25 cellular contexts compared by ENCODE assay signal in genomic region chr3:14552041-14552648, GRCh38. TPM values are rescaled to one million over a fixed set of nuclear protein-coding genes. Genes with fewer than 3 reads are reported as not detected.
"Had no signal": no experiment of that assay in that cellular context is flagged by ENCODE, and none has a peak within 500 bp of the region (broad histone marks: within the 10 kb centered on the region; RNA-seq: fewer than 3 reads in every experiment).

No MANE protein-coding gene starts in this region.

- H3K36me3 ChIP-seq: brain microvascular endothelial cell, esophagus squamous epithelium, gastrocnemius medialis, neural progenitor cell, vagina, WERI-Rb-1 had no signal

- H3K9ac ChIP-seq: neural progenitor cell had no signal

- H3K4me3 Mint-ChIP-seq: activated CD8-positive, alpha-beta T cell treated with anti-CD3 and anti-CD28 coated beads, Interleukin-2, amount 10 ng/mL, durations not matched to agents 7 days and 5 days; activated naive CD8-positive, alpha-beta T cell treated with anti-CD3 and anti-CD28 coated beads, Interleukin-2, amount 50 U/mL, for 24 hours; activated T-helper 1 cell treated with anti-CD3 and anti-CD28 coated beads, Interleukin-12 subunit alpha, Interleukin-12 subunit beta, Interleukin-2, Interleukin-4 antibody, amounts not matched to agents 30 ng/mL and 10 ng/mL and 1 ng/mL, durations not matched to agents 14 hours and 24 hours and 36 hours; effector memory CD8-positive, alpha-beta T cell; naive thymus-derived CD4-positive, alpha-beta T cell; neural progenitor cell; type B pancreatic cell had no signal

- H3K9me3 ChIP-seq: esophagus squamous epithelium, gastrocnemius medialis, testis, vagina had no signal

- H3K4me3 ChIP-seq: dorsolateral prefrontal cortex, esophagus squamous epithelium, gastrocnemius medialis, neural progenitor cell, testis, vagina had no signal

- H3K27me3 ChIP-seq: gastrocnemius medialis, testis, vagina had no signal

- H3K4me2 ChIP-seq: neural progenitor cell had no signal

- H3K27ac Mint-ChIP-seq: activated CD8-positive, alpha-beta T cell treated with anti-CD3 and anti-CD28 coated beads, Interleukin-2, amount 10 ng/mL, durations not matched to agents 7 days and 5 days; activated naive CD8-positive, alpha-beta T cell treated with anti-CD3 and anti-CD28 coated beads, Interleukin-2, amount 50 U/mL, for 24 hours; activated T-helper 1 cell treated with anti-CD3 and anti-CD28 coated beads, Interleukin-12 subunit alpha, Interleukin-12 subunit beta, Interleukin-2, Interleukin-4 antibody, amounts not matched to agents 30 ng/mL and 10 ng/mL and 1 ng/mL, durations not matched to agents 14 hours and 24 hours and 36 hours; effector memory CD8-positive, alpha-beta T cell; naive thymus-derived CD4-positive, alpha-beta T cell; type B pancreatic cell had no signal

- H3K9me3 Mint-ChIP-seq: activated naive CD8-positive, alpha-beta T cell treated with anti-CD3 and anti-CD28 coated beads, Interleukin-2, amount 50 U/mL, for 24 hours; activated T-helper 1 cell treated with anti-CD3 and anti-CD28 coated beads, Interleukin-12 subunit alpha, Interleukin-12 subunit beta, Interleukin-2, Interleukin-4 antibody, amounts not matched to agents 30 ng/mL and 10 ng/mL and 1 ng/mL, durations not matched to agents 14 hours and 24 hours and 36 hours; effector memory CD8-positive, alpha-beta T cell; naive thymus-derived CD4-positive, alpha-beta T cell; neural progenitor cell; type B pancreatic cell had no signal

- H3K4me1 ChIP-seq: neural progenitor cell, testis had no signal

- H3K36me3 Mint-ChIP-seq: neural progenitor cell, type B pancreatic cell had no signal

- DNase-seq: activated CD4-positive, alpha-beta T cell treated with anti-CD3 and anti-CD28 coated beads, Interleukin-2, amount 50 U/mL, for 1 hour; activated CD4-positive, CD25-positive, alpha-beta regulatory T cell treated with anti-CD3 and anti-CD28 coated beads, Interleukin-2, amount 50 U/mL, for 72 hours; activated CD8-positive, alpha-beta T cell treated with anti-CD3 and anti-CD28 coated beads, Interleukin-2, amount 10 ng/mL, durations not matched to agents 7 days and 5 days; activated gamma-delta T cell; activated naive CD4-positive, alpha-beta T cell treated with anti-CD3 and anti-CD28 coated beads, Interleukin-2, amount 50 U/mL, for 16 hours; activated naive CD8-positive, alpha-beta T cell treated with anti-CD3 and anti-CD28 coated beads, Interleukin-2, amount 50 U/mL, for 24 hours; anterior cingulate cortex; brain microvascular endothelial cell; central memory CD4-positive, alpha-beta T cell; dorsolateral prefrontal cortex; effector memory CD8-positive, alpha-beta T cell; esophagus squamous epithelium; gastrocnemius medialis; hypothalamus; naive thymus-derived CD4-positive, alpha-beta T cell; stimulated activated CD4-positive, alpha-beta T cell treated with anti-CD3 and anti-CD28 coated beads, Interleukin-4, amount 100 ng/mL, for 1 hour; stimulated activated naive CD4-positive, alpha-beta T cell; testis; WERI-Rb-1 had no signal

- H3K27ac ChIP-seq: brain microvascular endothelial cell, esophagus squamous epithelium, gastrocnemius medialis, neural progenitor cell, testis, vagina, WERI-Rb-1 had no signal

- H2AFZ ChIP-seq: neural progenitor cell had no signal

RNA-seq across cellular contexts. Expression of gene GRIP2, which starts 12.0 kb away (rescaled TPM):
- total RNA-seq: activated CD8-positive, alpha-beta T cell treated with anti-CD3 and anti-CD28 coated beads, Interleukin-2, amount 10 ng/mL, durations not matched to agents 7 days and 5 days; activated T-helper 1 cell treated with anti-CD3 and anti-CD28 coated beads, Interleukin-12 subunit alpha, Interleukin-12 subunit beta, Interleukin-2, Interleukin-4 antibody, amounts not matched to agents 30 ng/mL and 10 ng/mL and 1 ng/mL, durations not matched to agents 14 hours and 24 hours and 36 hours; lung microvascular endothelial cell; naive thymus-derived CD4-positive, alpha-beta T cell; T-helper 2 cell treated with Interferon-gamma antibody and Interleukin-4, amounts not matched to agents 100 ng/mL and 5 ng/mL, for 36 hours had no signal
- polyA plus RNA-seq: naive thymus-derived CD4-positive, alpha-beta T cell had no signal
